In genomic region chr1:116667577-116668105, GRCh38 we compare ENCODE assay signal across 8 cellular contexts. TPM values are rescaled to one million over a fixed set of nuclear protein-coding genes. Genes with fewer than 3 reads are reported as not detected.
DNase-seq lines count a peak whose midpoint lies in the region; ATAC-seq and TF ChIP-seq lines count a peak whose summit lies in the region.

IGSF3 (minus strand) TSS chr1:116667733; CDS start chr1:116666326, 1,407 bp downstream.

- H3K27me3 ChIP-seq in esophagus muscularis mucosa (peaks cover 0 to 4% (median 0%) of the 10 kb centered on the region in 4 donors), stomach smooth muscle (ENCODE audit: control insufficient read depth in 1 of 2, insufficient read depth in 2 of 2, low read length in 2 of 2) (no peaks in the 10 kb centered on the region)
- H3K27me3 ChIP-seq in naive thymus-derived CD4-positive, alpha-beta T cell (ENCODE audit: control insufficient read depth in 2 of 2, insufficient read depth in 2 of 2, low read length in 2 of 2) = peaks cover 0 to 9% of the 10 kb centered on the region in 2 donors

- TF ChIP-seq EP300 in esophagus muscularis mucosa (IDR thresholded peaks at IDR 0.05) = no peak

- POLR2A ChIA-PET in naive thymus-derived CD4-positive, alpha-beta T cell (lab: Charles Lee) = no interaction called here

- DNase-seq in DMS53 treated with DMSO at 0.1 percent for 48 hours (lab: John Stamatoyannopoulos, UW; ENCODE audit: unreplicated experiment) (peak; percentile 27), NCI-H82 treated with DMSO at 0.1 percent for 48 hours (lab: John Stamatoyannopoulos, UW; ENCODE audit: unreplicated experiment) (peak; percentile 42), activated T-cell treated with anti-CD3 and anti-CD28 coated beads for 1 hour (ENCODE audit: low read depth) (peak; percentile 26), esophagus muscularis mucosa (ENCODE audit: extremely low spot score) (no peak)
- peak in 1 of 9 donors; percentile 66 for DNase-seq in naive thymus-derived CD4-positive, alpha-beta T cell

- CTCF ChIA-PET in naive thymus-derived CD4-positive, alpha-beta T cell (lab: Charles Lee) = no interaction called here

- ATAC-seq in HG02642 (IDR thresholded peaks at IDR 0.05; ENCODE audit: poor library complexity, unreplicated experiment) = peak; percentile 60
- peak; percentile 80 for ATAC-seq in naive thymus-derived CD4-positive, alpha-beta T cell
- no peak for ATAC-seq in HG03442 (IDR thresholded peaks at IDR 0.05; ENCODE audit: unreplicated experiment)

- H3K4me3 ChIP-seq in esophagus muscularis mucosa (peak within 1 kb of the TSS; percentile 68 to 80 (median 79)), stomach smooth muscle (ENCODE audit: low read length in 2 of 2) (peak within 1 kb of the TSS; percentile 60 to 85)
- peak within 1 kb of the TSS; percentile 51 for H3K4me3 ChIP-seq in naive thymus-derived CD4-positive, alpha-beta T cell (ENCODE audit: low read length)

- H3K27me3 Mint-ChIP-seq in naive thymus-derived CD4-positive, alpha-beta T cell = peaks cover 53 to 78% (median 59%) of the 10 kb centered on the region in 5 donors

- peaks cover 0 to 3% (median 0%) of the 10 kb centered on the region in 5 donors for H3K36me3 Mint-ChIP-seq in naive thymus-derived CD4-positive, alpha-beta T cell

- peak within 1 kb of the TSS; percentile 42 to 56 (median 48) for H3K27ac ChIP-seq in esophagus muscularis mucosa (replicated peaks in 1 of 4)
- H3K27ac ChIP-seq in naive thymus-derived CD4-positive, alpha-beta T cell (ENCODE audit: low read depth, low read length) = no peak within 1 kb of the TSS
- H3K27ac ChIP-seq in stomach smooth muscle (ENCODE audit: low read length) = peak within 1 kb of the TSS; percentile 46

- H3K4me3 Mint-ChIP-seq in naive thymus-derived CD4-positive, alpha-beta T cell = peak within 1 kb of the TSS; percentile 81 to 85 (median 84)

- H3K9me3 ChIP-seq in esophagus muscularis mucosa = no peaks in the 10 kb centered on the region
- no peaks in the 10 kb centered on the region for H3K9me3 ChIP-seq in naive thymus-derived CD4-positive, alpha-beta T cell (ENCODE audit: control insufficient read depth in 2 of 3, low read length in 3 of 3)
- H3K9me3 ChIP-seq in stomach smooth muscle (ENCODE audit: control insufficient read depth in 2 of 2, low read length in 2 of 2) = no peaks in the 10 kb centered on the region

- H3K9ac ChIP-seq in stomach smooth muscle (ENCODE audit: low read length in 2 of 2) = peak within 1 kb of the TSS; percentile 71 to 74

- H3K36me3 ChIP-seq in esophagus muscularis mucosa = no peaks in the 10 kb centered on the region
- no peaks in the 10 kb centered on the region for H3K36me3 ChIP-seq in naive thymus-derived CD4-positive, alpha-beta T cell (ENCODE audit: control insufficient read depth in 2 of 3, insufficient read depth in 3 of 3, low read length in 3 of 3)
- H3K36me3 ChIP-seq in stomach smooth muscle (ENCODE audit: control insufficient read depth in 2 of 2, insufficient read depth in 2 of 2, low read length in 2 of 2) = no peaks in the 10 kb centered on the region

- 11% methylated on average over 3 of the region's 58 CpGs for WGBS in esophagus muscularis mucosa

- H3K4me1 Mint-ChIP-seq in naive thymus-derived CD4-positive, alpha-beta T cell = peaks cover 5 to 14% (median 11%) of the 10 kb centered on the region in 7 donors

- H3K9me3 Mint-ChIP-seq in naive thymus-derived CD4-positive, alpha-beta T cell = peaks cover 0 to 5% (median 0%) of the 10 kb centered on the region in 11 donors

- TF ChIP-seq POLR2A in esophagus muscularis mucosa (IDR thresholded peaks at IDR 0.05; ENCODE audit: low read depth) = no peak

- H3K27ac Mint-ChIP-seq in naive thymus-derived CD4-positive, alpha-beta T cell = peak within 1 kb of the TSS in 1 of 9 donors; percentile 38

- H3K4me1 ChIP-seq in esophagus muscularis mucosa = peaks cover 11 to 32% (median 22%) of the 10 kb centered on the region in 4 donors
- H3K4me1 ChIP-seq in naive thymus-derived CD4-positive, alpha-beta T cell (ENCODE audit: control insufficient read depth in 2 of 2, insufficient read depth in 2 of 2, low read length in 2 of 2) = peaks cover 0 to 11% of the 10 kb centered on the region in 2 donors
- H3K4me1 ChIP-seq in stomach smooth muscle (ENCODE audit: control insufficient read depth, insufficient read depth, low read length) = peaks cover 32% of the 10 kb centered on the region

- intact Hi-C loops in esophagus muscularis mucosa (cut with DNase I) = loop anchor here (5.0 kb wide), 1 partner anchor 95 kb away; the partner anchor contains the start of gene CD58
- intact Hi-C loops in naive thymus-derived CD4-positive, alpha-beta T cell (cut with micrococcal nuclease) = no loop called here

- TF ChIP-seq CTCF in esophagus muscularis mucosa (IDR thresholded peaks at IDR 0.05) = no peak

RNA-seq across cellular contexts. Expression of gene IGSF3, which starts in this region (rescaled TPM):
- 10 to 100 TPM in 1 of 4 donors, 1 to 10 TPM in 3; 2.5 to 14.3 (median 8.5) TPM for total RNA-seq in esophagus muscularis mucosa
- total RNA-seq in naive thymus-derived CD4-positive, alpha-beta T cell = under 1 TPM in 3 of 5 experiments, not detected in 2; 0.08 to 0.63 (median 0.24) TPM
- polyA plus RNA-seq in naive thymus-derived CD4-positive, alpha-beta T cell = under 1 TPM in 1 of 2 donors, not detected in 1; 0.04 TPM

Comparison
In these comparisons a context has a peak if more than half of its experiments do, and no peak if none do; other contexts are left out.
1. Peak in ATAC-seq and H3K4me3 ChIP-seq in naive thymus-derived CD4-positive, alpha-beta T cell; RNA of the gene not detected or under 1 TPM.